Comparison of ENCODE assay signal across 2 cellular contexts in the genomic region with DNA sequence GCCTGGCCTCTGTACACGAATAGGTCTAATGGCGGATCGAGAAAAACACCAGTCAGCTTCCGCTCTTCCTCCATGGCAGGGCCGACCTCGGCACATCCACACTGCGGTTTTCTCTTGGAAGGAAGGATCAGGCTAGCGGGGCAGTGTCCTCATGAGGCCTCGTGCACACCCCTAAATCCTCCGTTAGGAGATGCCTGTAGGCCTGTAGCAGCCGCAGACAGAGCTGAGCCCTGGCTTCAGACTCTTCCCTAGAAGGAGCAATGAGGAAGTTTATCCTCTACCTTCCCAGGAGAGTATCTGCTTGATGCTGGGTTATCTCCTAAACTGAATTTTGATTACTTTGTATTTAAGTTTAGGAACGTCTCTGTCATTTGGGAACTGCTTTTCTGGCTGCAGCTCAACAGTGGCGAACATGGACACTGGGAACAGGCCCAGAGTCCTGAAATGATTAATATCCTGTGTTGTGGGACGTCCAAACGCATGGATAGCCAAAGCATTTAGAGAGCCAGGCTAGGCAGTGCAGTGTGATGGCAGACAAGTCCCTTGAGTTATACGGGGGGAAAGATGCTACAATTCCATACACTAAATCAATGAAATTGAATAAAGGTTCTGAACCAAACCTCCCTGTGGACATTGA.
TF ChIP-seq lines count a peak whose summit lies in the region.

No MANE protein-coding gene starts in this region.

TF ChIP-seq in IMR-90, 13 proteins besides CTCF, POLR2A, EP300 and RAD21:
- TF ChIP-seq MAZ (IDR thresholded peaks at IDR 0.05; ENCODE audit: borderline replicate concordance, low read depth, low read length) (no peak), FOS (IDR thresholded peaks at IDR 0.05; ENCODE audit: low read depth, low read length) (no peak), RFX5 (IDR thresholded peaks at IDR 0.05; ENCODE audit: low read depth, low read length) (no peak), MAFK (IDR thresholded peaks at IDR 0.05; ENCODE audit: low read depth, low read length) (no peak), NFE2L2 (IDR thresholded peaks at IDR 0.05; ENCODE audit: low read depth, low read length) (no peak), CHD1 (IDR thresholded peaks at IDR 0.05; ENCODE audit: low read depth, low read length) (no peak), MXI1 (IDR thresholded peaks at IDR 0.05; ENCODE audit: borderline replicate concordance, low read depth, low read length) (no peak), RCOR1 (IDR thresholded peaks at IDR 0.05; ENCODE audit: insufficient replicate concordance, low read length) (no peak), SMC3 (IDR thresholded peaks at IDR 0.05; ENCODE audit: low read depth, low read length) (no peak), CEBPB (IDR thresholded peaks at IDR 0.05; ENCODE audit: low read depth, low read length) (no peak), BHLHE40 (IDR thresholded peaks at IDR 0.05; ENCODE audit: low read depth, low read length) (no peak), ELK1 (IDR thresholded peaks at IDR 0.05; ENCODE audit: borderline replicate concordance, low read depth, low read length) (no peak)
- TF ChIP-seq, protein P1, sequence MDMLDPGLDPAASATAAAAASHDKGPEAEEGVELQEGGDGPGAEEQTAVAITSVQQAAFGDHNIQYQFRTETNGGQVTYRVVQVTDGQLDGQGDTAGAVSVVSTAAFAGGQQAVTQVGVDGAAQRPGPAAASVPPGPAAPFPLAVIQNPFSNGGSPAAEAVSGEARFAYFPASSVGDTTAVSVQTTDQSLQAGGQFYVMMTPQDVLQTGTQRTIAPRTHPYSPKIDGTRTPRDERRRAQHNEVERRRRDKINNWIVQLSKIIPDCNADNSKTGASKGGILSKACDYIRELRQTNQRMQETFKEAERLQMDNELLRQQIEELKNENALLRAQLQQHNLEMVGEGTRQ (IDR thresholded peaks at IDR 0.05; ENCODE audit: low read depth, low read length): no peak

TF ChIP-seq in H1, 55 proteins besides CTCF, POLR2A, EP300 and RAD21:
- no peak for TF ChIP-seq POU5F1 (IDR thresholded peaks at IDR 0.05; ENCODE audit: low read depth, low read length)
- TF ChIP-seq ASH2L (IDR thresholded peaks at IDR 0.05; ENCODE audit: low read length): no peak
- no peak for TF ChIP-seq PHF8 (conservative IDR thresholded peaks at IDR 0.05; ENCODE audit: low read depth, low read length)
- TF ChIP-seq RBBP5 (IDR thresholded peaks at IDR 0.05; ENCODE audit: borderline replicate concordance, low read depth, low read length): no peak
- no peak for TF ChIP-seq TEAD4 (IDR thresholded peaks at IDR 0.05; ENCODE audit: low read depth, low read length)
- TF ChIP-seq KDM4A (IDR thresholded peaks at IDR 0.05; ENCODE audit: low read depth, low read length, severe bottlenecking): no peak
- no peak for TF ChIP-seq HDAC2 (IDR thresholded peaks at IDR 0.05; ENCODE audit: borderline replicate concordance in 1 of 2, low read depth in 2 of 2, low read length in 2 of 2)
- no peak for TF ChIP-seq CTBP2 (IDR thresholded peaks at IDR 0.05; ENCODE audit: borderline replicate concordance, insufficient read depth, insufficient read length, low read length)
- no peak for TF ChIP-seq SP2 (IDR thresholded peaks at IDR 0.05; ENCODE audit: low read length)
